In genomic region chr3:126031981-126032471, GRCh38 we compare ENCODE assay signal across 17 cellular contexts. TPM values are rescaled to one million over a fixed set of nuclear protein-coding genes. Genes with fewer than 3 reads are reported as not detected.
A peak's percentile ranks its signal among the peaks of the same experiment; 100 is the strongest.
DNase-seq lines count a peak whose midpoint lies in the region; ATAC-seq, FAIRE-seq and TF ChIP-seq lines count a peak whose summit lies in the region.
"Had no signal": no experiment of that assay in that cellular context is flagged by ENCODE, and none has a peak within 500 bp of the region (broad histone marks: within the 10 kb centered on the region; RNA-seq: fewer than 3 reads in every experiment).

No MANE protein-coding gene starts in this region.

- no peak for TF ChIP-seq EP300 in sigmoid colon (IDR thresholded peaks at IDR 0.05)

- H3K4me2 ChIP-seq in GM23338 (no peak overlapping the region), PC-9 (no peak overlapping the region)
- H3K4me2 ChIP-seq: KMS-11 had no signal

- no peak for FAIRE-seq in RCC 7860 (lab: Jason Lieb, UNC)

- H3K4me1 ChIP-seq in GM23338 (ENCODE audit: insufficient read depth), result 0 out of 2 replicates have a peak, but pooled peaks cover 8% of the 10 kb centered on the region
- H3K4me1 ChIP-seq in sigmoid colon, result no peaks in the 10 kb centered on the region
- no peaks in the 10 kb centered on the region for H3K4me1 ChIP-seq in PC-9 (replicated peaks; ENCODE audit: insufficient read depth)

- H3K9me2 ChIP-seq in GM23338 (ENCODE audit: insufficient read depth) (peaks cover 3% of the 10 kb centered on the region; the same call in 1 of the 2 replicates), PC-9 (ENCODE audit: insufficient read depth) (no peaks in the 10 kb centered on the region)

- H4K20me1 ChIP-seq in GM23338 (replicated peaks; ENCODE audit: insufficient read depth), result no peaks in the 10 kb centered on the region
- H4K20me1 ChIP-seq in PC-9 (ENCODE audit: insufficient read depth), result no peaks in the 10 kb centered on the region

- TF ChIP-seq POLR2A in sigmoid colon (IDR thresholded peaks at IDR 0.05), result no peak

- H3K27ac ChIP-seq in GM23338 (ENCODE audit: low read depth) (no peak overlapping the region), sigmoid colon (no peak overlapping the region), PC-9 (no peak overlapping the region)
- H3K27ac ChIP-seq: KMS-11 had no signal

- H3K4me1 Mint-ChIP-seq in GM23338, result peaks cover 13% of the 10 kb centered on the region
- H3K4me1 Mint-ChIP-seq in central memory CD8-positive, alpha-beta T cell, result peaks cover 21% of the 10 kb centered on the region
- H3K4me1 Mint-ChIP-seq: B cell had no signal

- H2AFZ ChIP-seq in GM23338, result no peak overlapping the region
- no peak overlapping the region for H2AFZ ChIP-seq in PC-9

- H3K36me3 Mint-ChIP-seq in GM23338 (ENCODE audit: low read depth), result peaks cover 36% of the 10 kb centered on the region
- H3K36me3 Mint-ChIP-seq in central memory CD8-positive, alpha-beta T cell (ENCODE audit: insufficient read depth), result peaks cover 13% of the 10 kb centered on the region

- no TSS peak for BruUV-seq in PC-9 (replicated peaks; lab: Mats Ljungman, UMichigan)

- H3K4me3 Mint-ChIP-seq in GM23338, result no peak overlapping the region
- no peak overlapping the region for H3K4me3 Mint-ChIP-seq in central memory CD8-positive, alpha-beta T cell
- H3K4me3 Mint-ChIP-seq: B cell had no signal

- no peak overlapping the region for H3K27ac Mint-ChIP-seq in GM23338
- peak overlapping the region; percentile 35 for H3K27ac Mint-ChIP-seq in central memory CD8-positive, alpha-beta T cell (ENCODE audit: low read depth)
- H3K27ac Mint-ChIP-seq: B cell had no signal

- TF ChIP-seq CTCF in GM23338 (conservative IDR thresholded peaks at IDR 0.05; ENCODE audit: low read depth in 2 of 2) (no peak), sigmoid colon (IDR thresholded peaks at IDR 0.05) (no peak), PC-9 (conservative IDR thresholded peaks at IDR 0.05) (no peak)

- POLR2A ChIA-PET in PC-9 (lab: Charles Lee; ENCODE audit: unreplicated experiment), result interaction anchor here (0.6 kb wide), 1 partner anchor 29 kb away, joined by 4 read pairs; no protein-coding TSS in a partner anchor

- no peaks in the 10 kb centered on the region for H3K27me3 ChIP-seq in GM23338 (ENCODE audit: insufficient read depth)
- no peaks in the 10 kb centered on the region for H3K27me3 ChIP-seq in sigmoid colon
- no peaks in the 10 kb centered on the region for H3K27me3 ChIP-seq in PC-9 (ENCODE audit: insufficient read depth, low read depth)

- H3K79me2 ChIP-seq in GM23338 (replicated peaks; ENCODE audit: insufficient read depth), result no peaks in the 10 kb centered on the region
- H3K79me2 ChIP-seq in PC-9 (ENCODE audit: low read depth), result no peaks in the 10 kb centered on the region

- peaks cover 0 to 8% (median 0%) of the 10 kb centered on the region in 4 donors for H3K9me3 ChIP-seq in sigmoid colon
- H3K9me3 ChIP-seq in PC-9 (ENCODE audit: insufficient read depth, low read depth), result no peaks in the 10 kb centered on the region; the same call in 1 of the 2 replicates

- peaks cover 8% of the 10 kb centered on the region for H3K27me3 Mint-ChIP-seq in GM23338 (ENCODE audit: insufficient read depth, low read depth, poor library complexity)
- H3K27me3 Mint-ChIP-seq in central memory CD8-positive, alpha-beta T cell, result no peaks in the 10 kb centered on the region
- H3K27me3 Mint-ChIP-seq: B cell; CD4-positive, alpha-beta memory T cell had no signal

- CTCF ChIA-PET in PC-9 (lab: Charles Lee), result no interaction called here

- intact Hi-C loops in sigmoid colon (cut with DNase I), result no loop called here
- intact Hi-C loops in PC-9 (cut with micrococcal nuclease; ENCODE audit: unreplicated experiment), result no loop called here

- ATAC-seq in GM23338 (peak; percentile 52), left lobe of liver (no peak)
- no peak for ATAC-seq in central memory CD8-positive, alpha-beta T cell (replicated peaks; ENCODE audit: extremely low read depth, poor library complexity, severe bottlenecking)
- ATAC-seq: Panc1 had no signal

- H3K4me3 ChIP-seq in GM23338 (no peak overlapping the region), sigmoid colon (no peak overlapping the region), PC-9 (no peak overlapping the region)

- no peaks in the 10 kb centered on the region for H3F3A ChIP-seq in GM23338 (replicated peaks; ENCODE audit: low read depth)
- H3F3A ChIP-seq in PC-9 (ENCODE audit: insufficient read depth, low read depth), result no peaks in the 10 kb centered on the region

- DNase-seq in GM23338 (ENCODE audit: low spot score), result peak; percentile 12
- no peak for DNase-seq in central memory CD8-positive, alpha-beta T cell (ENCODE audit: low spot score in 2 of 2)
- DNase-seq in left lobe of liver (ENCODE audit: low spot score), result peak; percentile 24
- peak; percentile 9 for DNase-seq in sigmoid colon
- no peak for DNase-seq in RCC 7860 (ENCODE audit: low spot score)
- DNase-seq in activated T-cell treated with anti-CD3 and anti-CD28 coated beads for 4 hours, result no peak
- no peak for DNase-seq in PC-9
- DNase-seq: CD4-positive, alpha-beta memory T cell; H7; MM.1S; NCI-H187 treated with DMSO at 0.1 percent for 48 hours; NCI-H2171 treated with DMSO at 0.1 percent for 48 hours; NCI-H82; SHP77 had no signal

- WGBS in sigmoid colon, 2 donors, result 88 to 92% methylated on average over 9 of the region's 9 CpGs

- peaks cover 33% of the 10 kb centered on the region for H3K9me3 Mint-ChIP-seq in GM23338
- H3K9me3 Mint-ChIP-seq in central memory CD8-positive, alpha-beta T cell, result peaks cover 7% of the 10 kb centered on the region

- H3K36me3 ChIP-seq in GM23338 (ENCODE audit: insufficient read depth), result peaks cover 9% of the 10 kb centered on the region
- H3K36me3 ChIP-seq in sigmoid colon, result peaks cover 0 to 30% (median 9%) of the 10 kb centered on the region in 4 donors
- H3K36me3 ChIP-seq in PC-9 (ENCODE audit: low read depth), result no peaks in the 10 kb centered on the region

TF ChIP-seq in GM23338, 12 proteins besides CTCF, POLR2A, EP300 and RAD21 (continues in another document):
- no peak for TF ChIP-seq ZNF114 (CRISPR knock-in tag; IDR thresholded peaks at IDR 0.05)
- no peak for TF ChIP-seq JUNB (IDR thresholded peaks at IDR 0.05; ENCODE audit: unreplicated experiment)
- no peak for TF ChIP-seq EZH2 (IDR thresholded peaks at IDR 0.05; ENCODE audit: low read depth, unreplicated experiment)
- no peak for TF ChIP-seq ETS1 (IDR thresholded peaks at IDR 0.05)
- no peak for TF ChIP-seq CREB1 (CRISPR knock-in tag; IDR thresholded peaks at IDR 0.05; ENCODE audit: low read depth)
- no peak for TF ChIP-seq POLR2AphosphoS5 (IDR thresholded peaks at IDR 0.05; ENCODE audit: low read depth)
- TF ChIP-seq REST (IDR thresholded peaks at IDR 0.05; ENCODE audit: unreplicated experiment), result no peak
- no peak for TF ChIP-seq ZNF331 (CRISPR knock-in tag; IDR thresholded peaks at IDR 0.05; ENCODE audit: low read depth)

RNA-seq across cellular contexts. Expression of gene SLC41A3, which starts 51.9 kb away (rescaled TPM):
- 27.3 and 29.8 TPM in 2 replicates for total RNA-seq in GM23338 (2014; rRNA removed; shearing (Covaris generic))
- polyA plus RNA-seq in GM23338 (2016; fragmentation: Nextera tagmentation; extraction: Ambion mirVana) (12.1 and 13.4 TPM in 2 replicates), sigmoid colon (10 to 100 TPM in 2 of 3 donors, 1 to 10 TPM in 1; 5.1 to 27.6 (median 19.8) TPM)
- total RNA-seq in left lobe of liver (15.7 TPM), sigmoid colon (10 to 100 TPM; 28.9 to 59.5 (median 42.1) TPM), PC-9 (2021) (59.2 and 67.0 TPM in 2 replicates)

Comparison
In these comparisons a context has a peak if more than half of its experiments do, and no peak if none do; other contexts are left out.
1. DNase-seq: peak in GM23338 (single experiment), left lobe of liver (single experiment) and sigmoid colon (single experiment); none in central memory CD8-positive, alpha-beta T cell (0 of 2), RCC 7860 (single experiment), activated T-cell treated with anti-CD3 and anti-CD28 coated beads for 4 hours (single experiment) and PC-9 (0 of 2).